In the genomic region with DNA sequence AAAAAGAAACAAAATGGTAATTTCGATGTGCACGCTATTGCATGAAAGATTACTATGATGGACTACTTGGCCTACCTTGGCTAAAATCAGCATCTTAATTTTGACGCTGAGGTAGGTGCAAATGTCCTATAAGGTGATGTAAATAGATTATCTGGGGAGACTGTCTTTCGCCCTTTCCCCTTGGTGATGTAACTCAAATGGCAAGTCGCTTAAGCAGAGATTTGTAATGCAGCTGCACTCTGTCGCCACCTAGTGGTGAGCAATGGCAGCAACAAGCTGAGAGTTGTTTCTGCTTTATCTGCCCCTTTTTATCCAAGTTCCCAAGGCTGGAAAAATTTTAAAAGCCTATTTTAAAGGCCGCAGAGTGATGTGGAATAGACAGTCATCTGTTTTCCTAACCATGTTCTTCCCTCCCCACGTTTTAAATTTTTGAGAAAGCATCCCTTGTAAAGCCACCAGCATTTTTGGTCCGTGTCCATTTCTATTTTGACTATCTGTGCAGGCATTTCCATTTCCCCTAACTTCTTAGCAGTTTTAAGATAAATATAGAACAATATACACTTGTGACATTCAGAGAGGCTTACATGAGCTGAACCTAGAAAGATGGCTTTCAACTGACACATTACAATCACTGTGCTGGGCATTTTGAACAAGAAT, we compare ENCODE assay signal across 7 cellular contexts.
DNase-seq lines count a peak whose midpoint lies in the region; ATAC-seq and TF ChIP-seq lines count a peak whose summit lies in the region.

No MANE protein-coding gene starts in this region.

- ATAC-seq in HG02884 (IDR thresholded peaks at IDR 0.05; ENCODE audit: unreplicated experiment) (peak; percentile 85), left lung (peak; percentile 96)

- H3K27me3 ChIP-seq in left lung = no peaks in the 10 kb centered on the region

- in situ Hi-C loops in GM13976 (cut with MboI; ENCODE audit: low sequenced_read_pairs, unreplicated experiment) = no loop called here

- H3K4me3 ChIP-seq in left lung = no peak overlapping the region

- H3K4me1 ChIP-seq in left lung = no peaks in the 10 kb centered on the region

- TF ChIP-seq CTCF in GM13976 (IDR thresholded peaks at IDR 0.05; ENCODE audit: borderline replicate concordance, control extremely low read depth, extremely low read depth, insufficient read depth, missing control alignments) (peak; percentile 98), left lung (IDR thresholded peaks at IDR 0.05) (peak; percentile 90 to 99)

- DNase-seq in GM13976 (ENCODE audit: low spot score) = peak; percentile 74
- DNase-seq in NCI-H2227 treated with DMSO at 0.1 percent for 48 hours (lab: John Stamatoyannopoulos, UW) = peak; percentile 50
- peak; percentile 61 to 63 for DNase-seq in activated CD4-positive, alpha-beta T cell treated with anti-CD3 and anti-CD28 coated beads for 4 hours
- peak in 1 of 2 donors; percentile 52 for DNase-seq in left lung
- DNase-seq in stimulated activated CD4-positive, alpha-beta T cell treated with anti-CD3 and anti-CD28 coated beads, Interleukin-4, amount 100 ng/mL, for 4 hours = peak; percentile 56 to 61

- peak overlapping the region; percentile 3 for H3K27ac ChIP-seq in cingulate gyrus (ENCODE audit: low read depth, low read length)
- H3K27ac ChIP-seq in left lung = no peak overlapping the region

- intact Hi-C loops in left lung (cut with DNase I) = loop anchor here in 1 of 2 donors (10.0 kb wide), 1 partner anchor 123 kb away; the partner anchor contains the start of gene CCDC110

- no peaks in the 10 kb centered on the region for H3K36me3 ChIP-seq in left lung

- no peaks in the 10 kb centered on the region for H3K9me3 ChIP-seq in left lung
